Comparison of ENCODE assay signal across 8 cellular contexts in the genomic region with DNA sequence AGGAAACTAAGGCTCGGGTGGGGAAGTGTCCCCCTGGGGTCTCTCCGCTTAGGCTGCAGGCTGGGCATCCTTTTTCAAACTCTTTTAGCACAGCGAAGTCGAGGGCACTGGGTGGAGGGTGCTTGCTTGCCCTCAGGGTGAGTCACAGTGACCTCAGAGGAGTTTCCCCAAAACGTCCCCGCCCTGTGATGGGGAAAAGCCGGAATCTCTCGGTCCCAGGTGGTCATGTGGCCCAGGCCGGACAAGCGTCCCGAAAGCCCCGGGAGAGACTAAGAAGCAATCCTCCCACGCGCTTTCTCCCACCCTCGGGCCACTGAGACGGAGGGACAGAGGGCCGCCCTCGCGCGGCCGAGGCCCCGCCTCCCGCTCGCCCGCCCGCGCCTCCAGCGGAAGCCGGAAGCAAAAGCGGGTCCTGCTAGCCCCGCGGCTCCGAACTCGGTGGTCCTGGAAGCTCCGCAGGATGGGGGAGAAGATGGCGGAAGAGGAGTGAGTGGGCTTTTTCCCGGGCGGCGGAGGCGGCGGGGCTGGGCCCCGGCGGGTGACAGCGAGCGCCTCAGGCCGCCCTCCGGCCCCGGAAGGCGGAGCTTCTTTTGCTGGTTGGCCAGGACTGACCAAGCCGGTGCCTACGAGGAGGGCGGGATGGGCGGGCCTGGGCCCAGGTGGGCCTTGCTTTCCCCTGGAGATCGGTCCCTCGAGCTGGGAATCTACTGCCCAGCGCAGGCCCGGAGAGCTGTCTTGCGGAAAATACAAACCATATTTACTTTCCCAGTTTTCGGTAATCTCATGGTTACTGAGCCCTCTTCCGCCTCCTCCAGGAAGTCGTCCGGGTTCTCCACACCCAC.
A peak's percentile ranks its signal among the peaks of the same experiment; 100 is the strongest.
DNase-seq lines count a peak whose midpoint lies in the region; ATAC-seq lines count a peak whose summit lies in the region.

Gene SLC9A8 (plus strand): TSS at position 366 of the 842 bp plus-strand sequence. CDS start 95 bp downstream, at position 461.

- DNase-seq in AG08396 (ENCODE audit: low spot score), result peak; percentile 89
- peak; percentile 82 for DNase-seq in NCI-H345 treated with DMSO at 0.1 percent for 48 hours (lab: John Stamatoyannopoulos, UW; ENCODE audit: unreplicated experiment)
- DNase-seq in activated CD4-positive, CD25-positive, alpha-beta regulatory T cell (lab: John Stamatoyannopoulos, UW), result peak; percentile 66 to 74 (median 66)
- DNase-seq in central memory CD4-positive, alpha-beta T cell, result peak; percentile 78
- DNase-seq in islet precursor cell, result peak; percentile 94
- peak; percentile 72 for DNase-seq in stimulated activated CD4-positive, alpha-beta T cell treated with anti-CD3 and anti-CD28 coated beads, Interleukin-12 subunit alpha, Interleukin-12 subunit beta, amount 100 ng/mL, for 4 hours

- ATAC-seq in GM18909 (IDR thresholded peaks at IDR 0.05; ENCODE audit: poor library complexity, unreplicated experiment), result peak; percentile 93
- peak; percentile 76 for ATAC-seq in HG03159 (IDR thresholded peaks at IDR 0.05; ENCODE audit: unreplicated experiment)

Comparison
In these comparisons a context has a peak if more than half of its experiments do, and no peak if none do; other contexts are left out.
1. Peak in every context shown above with its lines: DNase-seq and ATAC-seq.